Comparison of ENCODE assay signal across 9 cellular contexts in genomic region chr2:104852161-104852689, GRCh38. TPM values are rescaled to one million over a fixed set of nuclear protein-coding genes. Genes with fewer than 3 reads are reported as not detected.
A peak's percentile ranks its signal among the peaks of the same experiment; 100 is the strongest.
DNase-seq lines count a peak whose midpoint lies in the region; ATAC-seq and TF ChIP-seq lines count a peak whose summit lies in the region.
"Had no signal": no experiment of that assay in that cellular context is flagged by ENCODE, and none has a peak within 500 bp of the region (broad histone marks: within the 10 kb centered on the region; RNA-seq: fewer than 3 reads in every experiment).

No MANE protein-coding gene starts in this region.

- in situ Hi-C loops in GM13976 (cut with MboI; ENCODE audit: low sequenced_read_pairs, unreplicated experiment) = loop anchor here (25.0 kb wide), 1 partner anchor 1690 kb away; no protein-coding TSS in a partner anchor

- peak overlapping the region; percentile 77 for H3K4me2 ChIP-seq in skeletal muscle satellite cell (ENCODE audit: low read length)

- H3K4me3 ChIP-seq in RWPE2 (ENCODE audit: severe bottlenecking) (no peak overlapping the region), left ventricle myocardium inferior (peak overlapping the region; percentile 62), skeletal muscle satellite cell (ENCODE audit: low read length) (peak overlapping the region; percentile 58)

- H3K27me3 ChIP-seq in RWPE2 (ENCODE audit: insufficient read depth, poor library complexity, severe bottlenecking) = peaks cover 85% of the 10 kb centered on the region
- peaks cover 92% of the 10 kb centered on the region for H3K27me3 ChIP-seq in left ventricle myocardium inferior (ENCODE audit: low read depth)
- peaks cover 79% of the 10 kb centered on the region for H3K27me3 ChIP-seq in skeletal muscle satellite cell (ENCODE audit: control insufficient read depth, insufficient read depth, low read length)

- TF ChIP-seq CTCF in RWPE2 (IDR thresholded peaks at IDR 0.05; ENCODE audit: poor library complexity, severe bottlenecking) (no peak), left ventricle myocardium inferior (IDR thresholded peaks at IDR 0.05; ENCODE audit: borderline replicate concordance) (no peak), GM13976 (IDR thresholded peaks at IDR 0.05; ENCODE audit: borderline replicate concordance, control extremely low read depth, extremely low read depth, insufficient read depth, missing control alignments) (no peak)

- ATAC-seq in RWPE2 (ENCODE audit: low read depth) (peak; percentile 40; the same call in 1 of the 3 replicates), HG03460 (IDR thresholded peaks at IDR 0.05; ENCODE audit: unreplicated experiment) (no peak), GM21529 (IDR thresholded peaks at IDR 0.05; ENCODE audit: unreplicated experiment) (no peak)

- H3K4me1 ChIP-seq in RWPE2 (ENCODE audit: insufficient read depth, poor library complexity, severe bottlenecking) = no peaks in the 10 kb centered on the region
- peaks cover 43% of the 10 kb centered on the region for H3K4me1 ChIP-seq in left ventricle myocardium inferior
- H3K4me1 ChIP-seq in skeletal muscle satellite cell (ENCODE audit: control insufficient read depth, insufficient read depth, low read length) = no peaks in the 10 kb centered on the region

- no peak overlapping the region for H3K27ac ChIP-seq in RWPE2 (ENCODE audit: poor library complexity, severe bottlenecking)
- no peak overlapping the region for H3K27ac ChIP-seq in left ventricle myocardium inferior (replicated peaks)
- H3K27ac ChIP-seq: neutrophil had no signal

- H3K9me3 ChIP-seq in RWPE2 (ENCODE audit: severe bottlenecking) (no peaks in the 10 kb centered on the region), left ventricle myocardium inferior (replicated peaks) (no peaks in the 10 kb centered on the region), skeletal muscle satellite cell (replicated peaks; ENCODE audit: low read length) (no peaks in the 10 kb centered on the region)
- H3K9me3 ChIP-seq: neutrophil had no signal

- H3K36me3 ChIP-seq in RWPE2 (ENCODE audit: low read depth) (no peaks in the 10 kb centered on the region), left ventricle myocardium inferior (no peaks in the 10 kb centered on the region), skeletal muscle satellite cell (ENCODE audit: insufficient read depth, low read length) (no peaks in the 10 kb centered on the region)
- H3K36me3 ChIP-seq: neutrophil had no signal

- intact Hi-C loops in left ventricle myocardium inferior (cut with micrococcal nuclease) = no loop called here

- H3K9ac ChIP-seq in skeletal muscle satellite cell (ENCODE audit: low read depth, low read length) = no peak overlapping the region

- peak; percentile 80 for DNase-seq in DMS 273 (lab: John Stamatoyannopoulos, UW; ENCODE audit: unreplicated experiment)
- DNase-seq in DMS 273 treated with DMSO at 0.1 percent for 48 hours (lab: John Stamatoyannopoulos, UW) = no peak
- no peak for DNase-seq in RWPE2 (ENCODE audit: low spot score)
- no peak for DNase-seq in left ventricle myocardium inferior
- DNase-seq in GM13976 (ENCODE audit: low spot score) = no peak

RNA-seq across cellular contexts. Expression of gene POU3F3, which starts 1.7 kb away (rescaled TPM):
- 0.11 TPM for total RNA-seq in left ventricle myocardium inferior
- total RNA-seq in skeletal muscle satellite cell (2012; rRNA removed) = 0.44 and 1.3 TPM in 2 replicates
